25 cellular contexts compared by ENCODE assay signal in the genomic region with DNA sequence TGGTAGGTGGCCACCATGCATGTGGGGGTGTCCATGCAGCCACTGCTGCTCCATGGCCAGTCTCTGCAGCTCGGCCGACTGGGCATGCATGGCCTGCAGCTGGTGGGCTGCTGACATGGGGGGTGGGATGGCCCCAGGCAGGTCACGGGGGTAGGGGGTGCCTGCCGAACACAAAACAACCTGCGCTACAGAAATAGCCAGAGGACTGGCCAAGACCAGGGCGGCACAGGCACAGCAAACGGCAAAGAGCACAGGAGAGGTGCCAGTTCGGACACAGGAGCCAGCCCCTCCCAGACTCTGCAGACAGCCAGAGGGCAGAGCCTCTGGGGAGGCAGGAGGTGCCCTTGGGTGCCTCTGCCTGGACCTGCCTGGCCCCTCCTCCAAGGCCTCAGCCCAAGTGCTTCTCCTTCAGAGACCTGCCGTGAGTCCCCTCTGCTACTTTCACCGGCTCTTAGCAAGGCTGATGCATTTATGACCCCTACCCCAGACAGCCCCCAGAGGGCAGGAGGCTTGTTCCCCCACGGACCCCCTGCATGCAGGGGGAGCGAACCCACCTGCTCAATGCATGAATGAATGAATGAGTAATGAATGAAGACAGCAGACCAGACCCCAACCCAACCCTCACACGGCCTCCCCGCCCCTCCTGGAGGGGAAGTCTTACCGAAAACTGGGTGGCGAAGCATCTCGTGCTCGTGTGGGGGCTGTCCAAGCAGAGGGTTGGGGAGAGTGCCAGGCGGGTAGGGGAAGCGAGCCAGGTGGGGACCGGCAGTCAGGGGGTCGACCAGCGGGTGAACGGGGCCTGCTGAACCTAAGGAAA. TPM values are rescaled to one million over a fixed set of nuclear protein-coding genes. Genes with fewer than 3 reads are reported as not detected.
DNase-seq lines count a peak whose midpoint lies in the region; ATAC-seq and TF ChIP-seq lines count a peak whose summit lies in the region.
"Had no signal": no experiment of that assay in that cellular context is flagged by ENCODE, and none has a peak within 500 bp of the region (broad histone marks: within the 10 kb centered on the region; RNA-seq: fewer than 3 reads in every experiment).

No MANE protein-coding gene starts in this region.

- no peak for TF ChIP-seq POLR2A in uterus (IDR thresholded peaks at IDR 0.05)

- ATAC-seq in Right ventricle myocardium superior (ENCODE audit: poor library complexity): peak; percentile 62
- ATAC-seq in HG02678 (IDR thresholded peaks at IDR 0.05; ENCODE audit: unreplicated experiment): no peak
- no peak for ATAC-seq in GM21825 (IDR thresholded peaks at IDR 0.05; ENCODE audit: unreplicated experiment)
- ATAC-seq: esophagus mucosa; stimulated activated memory B cell treated with anti-CD40 and anti-IgM and Interleukin-4, amounts not matched to agents 10 μg/mL and 1 μg/mL and 100 μg/mL, for 72 hours had no signal

- DNase-seq in activated T-cell treated with anti-CD3 and anti-CD28 coated beads, Interleukin-2, amount 50 U/mL, for 24 hours: no peak
- no peak for DNase-seq in activated T-cell treated with anti-CD3 and anti-CD28 coated beads, Interleukin-2, amount 50 U/mL, for 1 hour
- DNase-seq in Right ventricle myocardium superior (no peak), nephron progenitor cell (no peak), uterus (peak in 1 of 2 donors; percentile 18), NCI-H345 treated with DMSO at 0.1 percent for 48 hours (lab: John Stamatoyannopoulos, UW; ENCODE audit: unreplicated experiment) (no peak)
- DNase-seq: activated CD4-positive, alpha-beta T cell treated with anti-CD3 and anti-CD28 coated beads, Interleukin-2, amount 10 ng/mL, durations not matched to agents 24 days and 14 days; activated effector memory CD4-positive, alpha-beta T cell treated with Interleukin-2 at 50 U/mL for 16 hours; amniotic stem cell; central memory CD4-positive, alpha-beta T cell; DMS79 treated with DMSO at 0.1 percent for 48 hours; MV-4-11; NCI-H1694 treated with DMSO at 0.1 percent for 48 hours; NCI-H69; occipital lobe; SHP77; SW 1271; trophoblast cell had no signal

- H3K4me1 Mint-ChIP-seq in activated T-cell treated with anti-CD3 and anti-CD28 coated beads, Interleukin-2, amount 50 U/mL, for 24 hours (ENCODE audit: low read depth): no peaks in the 10 kb centered on the region
- peaks cover 30% of the 10 kb centered on the region for H3K4me1 Mint-ChIP-seq in nephron progenitor cell
- H3K4me1 Mint-ChIP-seq: activated CD4-positive, alpha-beta T cell treated with anti-CD3 and anti-CD28 coated beads, Interleukin-2, amount 10 ng/mL, durations not matched to agents 24 days and 14 days; stimulated activated memory B cell treated with anti-CD40 and anti-IgM and Interleukin-4, amounts not matched to agents 10 μg/mL and 1 μg/mL and 100 μg/mL, for 72 hours had no signal

- H3K4me3 Mint-ChIP-seq in activated T-cell treated with anti-CD3 and anti-CD28 coated beads, Interleukin-2, amount 50 U/mL, for 24 hours: no peak overlapping the region
- H3K4me3 Mint-ChIP-seq in nephron progenitor cell: no peak overlapping the region
- H3K4me3 Mint-ChIP-seq: activated CD4-positive, alpha-beta T cell treated with anti-CD3 and anti-CD28 coated beads, Interleukin-2, amount 10 ng/mL, durations not matched to agents 24 days and 14 days; stimulated activated memory B cell treated with anti-CD40 and anti-IgM and Interleukin-4, amounts not matched to agents 10 μg/mL and 1 μg/mL and 100 μg/mL, for 72 hours had no signal

- H3K4me1 ChIP-seq in uterus: no peaks in the 10 kb centered on the region
- H3K4me1 ChIP-seq: right lobe of liver had no signal

- intact Hi-C loops in Right ventricle myocardium superior (cut with DNase I): no loop called here
- intact Hi-C loops in uterus (cut with DNase I; ENCODE audit: low total_unique reads): no loop called here

- no peaks in the 10 kb centered on the region for H3K9me3 ChIP-seq in uterus
- H3K9me3 ChIP-seq: right lobe of liver had no signal

- peak overlapping the region; percentile 27 to 38 for H3K27ac ChIP-seq in uterus
- H3K27ac ChIP-seq: 22Rv1, KMS-11, right lobe of liver had no signal

- no peaks in the 10 kb centered on the region for H3K27me3 Mint-ChIP-seq in activated T-cell treated with anti-CD3 and anti-CD28 coated beads, Interleukin-2, amount 50 U/mL, for 24 hours
- no peaks in the 10 kb centered on the region for H3K27me3 Mint-ChIP-seq in nephron progenitor cell (ENCODE audit: low read depth, poor library complexity)
- H3K27me3 Mint-ChIP-seq: activated CD4-positive, alpha-beta T cell treated with anti-CD3 and anti-CD28 coated beads, Interleukin-2, amount 10 ng/mL, durations not matched to agents 24 days and 14 days; stimulated activated memory B cell treated with anti-CD40 and anti-IgM and Interleukin-4, amounts not matched to agents 10 μg/mL and 1 μg/mL and 100 μg/mL, for 72 hours had no signal

- no peaks in the 10 kb centered on the region for H3K36me3 ChIP-seq in uterus

- H3K27me3 ChIP-seq in uterus: no peaks in the 10 kb centered on the region
- H3K27me3 ChIP-seq: right lobe of liver had no signal

- H3K9me3 Mint-ChIP-seq in activated T-cell treated with anti-CD3 and anti-CD28 coated beads, Interleukin-2, amount 50 U/mL, for 24 hours: no peaks in the 10 kb centered on the region
- H3K9me3 Mint-ChIP-seq in nephron progenitor cell: no peaks in the 10 kb centered on the region
- H3K9me3 Mint-ChIP-seq: activated CD4-positive, alpha-beta T cell treated with anti-CD3 and anti-CD28 coated beads, Interleukin-2, amount 10 ng/mL, durations not matched to agents 24 days and 14 days; stimulated activated memory B cell treated with anti-CD40 and anti-IgM and Interleukin-4, amounts not matched to agents 10 μg/mL and 1 μg/mL and 100 μg/mL, for 72 hours had no signal

- peak overlapping the region; percentile 47 for H3K27ac Mint-ChIP-seq in activated T-cell treated with anti-CD3 and anti-CD28 coated beads, Interleukin-2, amount 50 U/mL, for 24 hours
- peak overlapping the region; percentile 95 for H3K27ac Mint-ChIP-seq in nephron progenitor cell
- H3K27ac Mint-ChIP-seq: activated CD4-positive, alpha-beta T cell treated with anti-CD3 and anti-CD28 coated beads, Interleukin-2, amount 10 ng/mL, durations not matched to agents 24 days and 14 days had no signal

- H3K4me3 ChIP-seq in uterus: no peak overlapping the region
- H3K4me3 ChIP-seq: right lobe of liver had no signal

- TF ChIP-seq CTCF in nephron progenitor cell (IDR thresholded peaks at IDR 0.05) (no peak), uterus (IDR thresholded peaks at IDR 0.05) (no peak)

- peaks cover 74% of the 10 kb centered on the region for H3K36me3 Mint-ChIP-seq in activated T-cell treated with anti-CD3 and anti-CD28 coated beads, Interleukin-2, amount 50 U/mL, for 24 hours (ENCODE audit: low read depth)
- peaks cover 61% of the 10 kb centered on the region for H3K36me3 Mint-ChIP-seq in nephron progenitor cell (ENCODE audit: low read depth)

RNA-seq across cellular contexts. Expression of gene SLC45A1, which starts 37.7 kb away (rescaled TPM):
- total RNA-seq in Right ventricle myocardium superior (1.9 TPM), uterus (10 to 100 TPM in 2 of 4 donors, 1 to 10 TPM in 1, under 1 TPM in 1; 0.51 to 13.8 (median 7.4) TPM)
